18 cellular contexts compared by ENCODE assay signal in genomic region chr6:136254851-136255466, GRCh38.
"Had no signal": no experiment of that assay in that cellular context is flagged by ENCODE, and none has a peak within 500 bp of the region (broad histone marks: within the 10 kb centered on the region; RNA-seq: fewer than 3 reads in every experiment).

No MANE protein-coding gene starts in this region.

- H3K27me3 Mint-ChIP-seq: activated CD4-positive, alpha-beta T cell treated with anti-CD3 and anti-CD28 coated beads, Interleukin-2, amount 10 ng/mL, durations not matched to agents 7 days and 5 days; dendritic cell treated with granulocyte-macrophage colony-stimulating factor and Interleukin-4, amounts not matched to agents 40 ng/mL and 50 ng/mL, for 4 days had no signal

- ATAC-seq: right cardiac atrium had no signal

- H3K4me3 Mint-ChIP-seq: activated CD4-positive, alpha-beta T cell treated with anti-CD3 and anti-CD28 coated beads, Interleukin-2, amount 10 ng/mL, durations not matched to agents 7 days and 5 days; dendritic cell treated with granulocyte-macrophage colony-stimulating factor and Interleukin-4, amounts not matched to agents 40 ng/mL and 50 ng/mL, for 4 days; nephron progenitor cell; T-helper 2 cell treated with Interferon-gamma antibody and Interleukin-4, amounts not matched to agents 5 μg/mL and 100 μg/mL, for 36 hours had no signal

- H3K27ac Mint-ChIP-seq: activated CD4-positive, alpha-beta T cell treated with anti-CD3 and anti-CD28 coated beads, Interleukin-2, amount 10 ng/mL, durations not matched to agents 7 days and 5 days; dendritic cell treated with granulocyte-macrophage colony-stimulating factor and Interleukin-4, amounts not matched to agents 40 ng/mL and 50 ng/mL, for 4 days; nephron progenitor cell; T-helper 2 cell treated with Interferon-gamma antibody and Interleukin-4, amounts not matched to agents 5 μg/mL and 100 μg/mL, for 36 hours had no signal

- H3K4me1 ChIP-seq: prostate gland had no signal

- H3K9me3 ChIP-seq: prostate gland, tibial nerve, vagina had no signal

- H3K27ac ChIP-seq: prostate gland, tibial nerve, vagina had no signal

- H3K36me3 ChIP-seq: prostate gland had no signal

- H3K9me3 Mint-ChIP-seq: activated CD4-positive, alpha-beta T cell treated with anti-CD3 and anti-CD28 coated beads, Interleukin-2, amount 10 ng/mL, durations not matched to agents 7 days and 5 days; dendritic cell treated with granulocyte-macrophage colony-stimulating factor and Interleukin-4, amounts not matched to agents 40 ng/mL and 50 ng/mL, for 4 days; nephron progenitor cell; T-helper 2 cell treated with Interferon-gamma antibody and Interleukin-4, amounts not matched to agents 5 μg/mL and 100 μg/mL, for 36 hours had no signal

- H3K27me3 ChIP-seq: tibial nerve, vagina had no signal

- FAIRE-seq: astrocyte, bronchial epithelial cell, small intestine had no signal

- DNase-seq: activated CD4-positive, alpha-beta T cell treated with anti-CD3 and anti-CD28 coated beads, Interleukin-2, amount 10 ng/mL, durations not matched to agents 7 days and 5 days; effector memory CD4-positive, alpha-beta T cell; foreskin fibroblast; kidney glomerular epithelial cell; mesenchymal stem cell; nephron progenitor cell; right cardiac atrium; small intestine; stimulated activated CD4-positive, alpha-beta T cell treated with anti-CD3 and anti-CD28 coated beads, Interleukin-4, amount 100 ng/mL, for 24 hours; stimulated activated naive CD4-positive, alpha-beta T cell treated with Interleukin-2 at 50 U/mL for 16 hours; substantia nigra had no signal

- H3K4me3 ChIP-seq: prostate gland, tibial nerve, vagina had no signal
